ENCODE assay signal across 37 cellular contexts in the genomic region with DNA sequence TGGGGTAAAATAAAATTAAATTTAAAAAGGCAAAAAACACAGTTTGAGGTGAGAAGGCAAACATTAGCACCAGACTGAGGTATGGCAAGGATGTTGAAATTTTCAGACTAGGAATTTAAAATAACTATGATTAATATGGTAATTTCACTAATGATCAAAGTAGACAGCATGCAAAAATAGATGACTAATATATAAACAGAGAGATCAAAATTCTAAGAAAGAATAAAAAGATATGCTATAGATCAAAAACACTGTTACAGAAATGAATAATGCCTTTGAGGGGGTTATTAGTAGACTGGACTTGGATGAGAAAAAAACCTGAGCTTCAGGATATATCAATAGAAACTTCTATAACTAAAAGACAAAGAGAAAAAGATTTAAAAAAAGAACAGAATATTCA. TPM values are rescaled to one million over a fixed set of nuclear protein-coding genes. Genes with fewer than 3 reads are reported as not detected.
"Had no signal": no experiment of that assay in that cellular context is flagged by ENCODE, and none has a peak within 500 bp of the region (broad histone marks: within the 10 kb centered on the region; RNA-seq: fewer than 3 reads in every experiment).

No MANE protein-coding gene starts in this region.

- H3K27ac ChIP-seq: KMS-11 had no signal

- DNase-seq: Karpas-422, Kasumi-1, KG1, MG63, MV-4-11, NCI-H1048, NCI-H1092, NCI-H1092 treated with DMSO at 0.1 percent for 48 hours, NCI-H1105, NCI-H1105 treated with DMSO at 0.1 percent for 48 hours, NCI-H1417, NCI-H1417 treated with DMSO at 0.1 percent for 48 hours, NCI-H1436, NCI-H1436 treated with DMSO at 0.1 percent for 48 hours, NCI-H146, NCI-H1694, NCI-H1694 treated with DMSO at 0.1 percent for 48 hours, NCI-H187, NCI-H187 treated with DMSO at 0.1 percent for 48 hours, NCI-H1930, NCI-H2029, NCI-H2029 treated with DMSO at 0.1 percent for 48 hours, NCI-H2081, NCI-H2081 treated with DMSO at 0.1 percent for 48 hours, NCI-H2107, NCI-H2171, NCI-H2171 treated with DMSO at 0.1 percent for 48 hours, NCI-H2227 treated with DMSO at 0.1 percent for 48 hours, NCI-H226, NCI-H345, NCI-H446, NCI-H446 treated with DMSO at 0.1 percent for 48 hours had no signal

- H3K4me3 ChIP-seq: MG63 had no signal

- H3K9me3 ChIP-seq: MG63 had no signal

- H3K36me3 ChIP-seq: MG63 had no signal

RNA-seq across cellular contexts. Expression of gene GALNT8, which starts 14.4 kb away (rescaled TPM):
- total RNA-seq: LHCN-M2, M059J, MCF 10A, NCI-H460 had no signal
